9 cellular contexts compared by ENCODE assay signal in genomic region chr12:48818831-48819590, GRCh38. TPM values are rescaled to one million over a fixed set of nuclear protein-coding genes. Genes with fewer than 3 reads are reported as not detected.
DNase-seq lines count a peak whose midpoint lies in the region; ATAC-seq and TF ChIP-seq lines count a peak whose summit lies in the region.
"Had no signal": no experiment of that assay in that cellular context is flagged by ENCODE, and none has a peak within 500 bp of the region (broad histone marks: within the 10 kb centered on the region; RNA-seq: fewer than 3 reads in every experiment).

No MANE protein-coding gene starts in this region.

- peak; percentile 59 to 62 for DNase-seq in Caco-2
- DNase-seq in Karpas-422, result peak; percentile 83
- peak; percentile 47 for DNase-seq in activated naive CD8-positive, alpha-beta T cell treated with anti-CD3 and anti-CD28 coated beads, Interleukin-2, amount 10 ng/mL, durations not matched to agents 7 days and 5 days
- DNase-seq in right lobe of liver, result no peak
- no peak for DNase-seq in stimulated activated naive CD8-positive, alpha-beta T cell treated with anti-CD3 and anti-CD28 coated beads, Interleukin-15, amount 100 ng/mL, for 72 hours
- DNase-seq in DMS114 treated with DMSO at 0.1 percent for 48 hours (lab: John Stamatoyannopoulos, UW; ENCODE audit: unreplicated experiment), result no peak

- no peaks in the 10 kb centered on the region for H3K27me3 ChIP-seq in Caco-2 (replicated peaks; ENCODE audit: control insufficient read depth, insufficient read depth, low read length)
- 0 out of 2 replicates have a peak, but pooled peaks cover 7% of the 10 kb centered on the region for H3K27me3 ChIP-seq in Karpas-422 (ENCODE audit: low read length)
- H3K27me3 ChIP-seq in right lobe of liver, result peaks cover 0 to 14% of the 10 kb centered on the region in 2 donors

- H3K27ac ChIP-seq in Karpas-422 (ENCODE audit: low read length), result no peak overlapping the region
- H3K27ac ChIP-seq in right lobe of liver, result no peak overlapping the region

- TSS peak; percentile 11 for BruUV-seq in Caco-2 (replicated peaks; lab: Mats Ljungman, UMichigan)

- H3K9me3 ChIP-seq in Caco-2 (no peaks in the 10 kb centered on the region), Karpas-422 (ENCODE audit: low read length) (no peaks in the 10 kb centered on the region), right lobe of liver (no peaks in the 10 kb centered on the region)

- H3K4me1 ChIP-seq in Caco-2, result peaks cover 11% of the 10 kb centered on the region
- peaks cover 36% of the 10 kb centered on the region for H3K4me1 ChIP-seq in Karpas-422 (ENCODE audit: low read length)
- H3K4me1 ChIP-seq in right lobe of liver, result peaks cover 0 to 12% (median 2%) of the 10 kb centered on the region in 4 donors

- no peak overlapping the region for H2AFZ ChIP-seq in Karpas-422 (ENCODE audit: low read length)

- H3K36me3 Mint-ChIP-seq in Caco-2 (ENCODE audit: insufficient read depth, unreplicated experiment), result peaks cover 9% of the 10 kb centered on the region
- H3K36me3 Mint-ChIP-seq in activated naive CD8-positive, alpha-beta T cell treated with anti-CD3 and anti-CD28 coated beads, Interleukin-2, amount 10 ng/mL, durations not matched to agents 7 days and 5 days, result peaks cover 4% of the 10 kb centered on the region

- no peaks in the 10 kb centered on the region for H3K36me3 ChIP-seq in Caco-2 (ENCODE audit: control insufficient read depth, insufficient read depth, low read length)
- no peaks in the 10 kb centered on the region for H3K36me3 ChIP-seq in Karpas-422 (ENCODE audit: insufficient read depth, low read length)
- no peaks in the 10 kb centered on the region for H3K36me3 ChIP-seq in right lobe of liver

- POLR2A ChIA-PET in Caco-2 (lab: Charles Lee), result no interaction called here
- POLR2A ChIA-PET in activated naive CD8-positive, alpha-beta T cell treated with anti-CD3 and anti-CD28 coated beads, Interleukin-2, amount 10 ng/mL, durations not matched to agents 7 days and 5 days (lab: Charles Lee), result no interaction called here

- H3K27me3 Mint-ChIP-seq in Caco-2 (ENCODE audit: insufficient read depth, unreplicated experiment), result no peaks in the 10 kb centered on the region
- H3K27me3 Mint-ChIP-seq in activated naive CD8-positive, alpha-beta T cell treated with anti-CD3 and anti-CD28 coated beads, Interleukin-2, amount 10 ng/mL, durations not matched to agents 7 days and 5 days, result peaks cover 31% of the 10 kb centered on the region
- peaks cover 38% of the 10 kb centered on the region for H3K27me3 Mint-ChIP-seq in stimulated activated naive CD8-positive, alpha-beta T cell treated with anti-CD3 and anti-CD28 coated beads, Interleukin-15, amount 100 ng/mL, for 72 hours

- H3K4me3 Mint-ChIP-seq in Caco-2 (ENCODE audit: unreplicated experiment), result peak overlapping the region; percentile 97
- peak overlapping the region; percentile 84 for H3K4me3 Mint-ChIP-seq in activated naive CD8-positive, alpha-beta T cell treated with anti-CD3 and anti-CD28 coated beads, Interleukin-2, amount 10 ng/mL, durations not matched to agents 7 days and 5 days
- peak overlapping the region; percentile 80 to 88 for H3K4me3 Mint-ChIP-seq in stimulated activated naive CD8-positive, alpha-beta T cell treated with anti-CD3 and anti-CD28 coated beads, Interleukin-15, amount 100 ng/mL, for 72 hours

- H3K9me2 ChIP-seq in Karpas-422 (replicated peaks; ENCODE audit: insufficient read depth, low read length), result no peaks in the 10 kb centered on the region

- H3K79me2 ChIP-seq in Karpas-422 (ENCODE audit: low read length), result no peaks in the 10 kb centered on the region

- CTCF ChIA-PET in Caco-2 (lab: Charles Lee), result interaction anchor here (0.6 to 2.0 kb wide), 7 partner anchors 8 to 72 kb away, joined by 3 to 8 read pairs (median 3); partner anchors contain the start of genes DDX23 and RND1

- H3K4me3 ChIP-seq in Caco-2 (ENCODE audit: low read depth, low read length), result peak overlapping the region; percentile 82
- H3K4me3 ChIP-seq in Karpas-422 (ENCODE audit: low read length), result peak overlapping the region; percentile 76
- H3K4me3 ChIP-seq in right lobe of liver, result peak overlapping the region; percentile 47 to 54 (median 53)

- intact Hi-C loops in Caco-2 (cut with micrococcal nuclease; ENCODE audit: unreplicated experiment), result no loop called here
- intact Hi-C loops in right lobe of liver (cut with DNase I), result no loop called here

- peak overlapping the region; percentile 88 for H3K4me2 ChIP-seq in Karpas-422 (ENCODE audit: low read depth, low read length, poor library complexity, severe bottlenecking)

- no peaks in the 10 kb centered on the region for H3K9me3 Mint-ChIP-seq in Caco-2 (ENCODE audit: unreplicated experiment)
- H3K9me3 Mint-ChIP-seq in activated naive CD8-positive, alpha-beta T cell treated with anti-CD3 and anti-CD28 coated beads, Interleukin-2, amount 10 ng/mL, durations not matched to agents 7 days and 5 days, result no peaks in the 10 kb centered on the region
- H3K9me3 Mint-ChIP-seq in stimulated activated naive CD8-positive, alpha-beta T cell treated with anti-CD3 and anti-CD28 coated beads, Interleukin-15, amount 100 ng/mL, for 72 hours, result no peaks in the 10 kb centered on the region

- ATAC-seq in activated naive CD8-positive, alpha-beta T cell treated with anti-CD3 and anti-CD28 coated beads, Interleukin-2, amount 10 ng/mL, durations not matched to agents 7 days and 5 days (ENCODE audit: low read depth), result peak; percentile 1
- ATAC-seq in right lobe of liver, result no peak
- peak; percentile 4 for ATAC-seq in stimulated activated naive CD8-positive, alpha-beta T cell treated with anti-CD3 and anti-CD28 coated beads, Interleukin-15, amount 100 ng/mL, for 72 hours
- ATAC-seq in HG03571 (IDR thresholded peaks at IDR 0.05; ENCODE audit: unreplicated experiment), result no peak
- no peak for ATAC-seq in HG03521 (IDR thresholded peaks at IDR 0.05; ENCODE audit: unreplicated experiment)

- H3K27ac Mint-ChIP-seq in Caco-2 (ENCODE audit: unreplicated experiment), result no peak overlapping the region
- no peak overlapping the region for H3K27ac Mint-ChIP-seq in activated naive CD8-positive, alpha-beta T cell treated with anti-CD3 and anti-CD28 coated beads, Interleukin-2, amount 10 ng/mL, durations not matched to agents 7 days and 5 days
- H3K27ac Mint-ChIP-seq in stimulated activated naive CD8-positive, alpha-beta T cell treated with anti-CD3 and anti-CD28 coated beads, Interleukin-15, amount 100 ng/mL, for 72 hours, result peak overlapping the region in 1 of 2 donors; percentile 4

- TF ChIP-seq CTCF in Caco-2 (IDR thresholded peaks at IDR 0.05; ENCODE audit: insufficient read depth in 1 of 2, low read depth in 1 of 2, low read length in 1 of 2, severe bottlenecking in 1 of 2, unreplicated experiment in 1 of 2) (peak; percentile 53 to 60), right lobe of liver (IDR thresholded peaks at IDR 0.05) (no peak)

- WGBS in right lobe of liver (ENCODE audit: insufficient coverage, low coverage, low lambda C conversion rate, missing lambda C conversion rate), result 10% methylated on average over 24 of the region's 37 CpGs

- 0 out of 2 replicates have a peak, but pooled peaks cover 6% of the 10 kb centered on the region for H4K20me1 ChIP-seq in Karpas-422 (ENCODE audit: insufficient read depth, low read depth, low read length)

- H3K9ac ChIP-seq in Karpas-422 (ENCODE audit: low read length), result peak overlapping the region; percentile 72

- TF ChIP-seq POLR2A in right lobe of liver (IDR thresholded peaks at IDR 0.05), result no peak

- H3K4me1 Mint-ChIP-seq in Caco-2 (ENCODE audit: low read depth, unreplicated experiment), result peaks cover 14% of the 10 kb centered on the region
- H3K4me1 Mint-ChIP-seq in activated naive CD8-positive, alpha-beta T cell treated with anti-CD3 and anti-CD28 coated beads, Interleukin-2, amount 10 ng/mL, durations not matched to agents 7 days and 5 days, result peaks cover 17% of the 10 kb centered on the region
- H3K4me1 Mint-ChIP-seq in stimulated activated naive CD8-positive, alpha-beta T cell treated with anti-CD3 and anti-CD28 coated beads, Interleukin-15, amount 100 ng/mL, for 72 hours, result peaks cover 44% of the 10 kb centered on the region

RNA-seq across cellular contexts. Expression of gene CACNB3, which starts 0.7 kb away (rescaled TPM):
- 20.4 and 28.2 TPM in 2 replicates for total RNA-seq in Caco-2 (2022)
- 3.1 and 6.7 TPM in 2 replicates for total RNA-seq in Karpas-422 (2014; rRNA removed; shearing (Covaris generic); ENCODE audit: low replicate concordance)
- 10 to 100 TPM; 13.4 to 20.0 TPM for total RNA-seq in activated naive CD8-positive, alpha-beta T cell treated with anti-CD3 and anti-CD28 coated beads, Interleukin-2, amount 10 ng/mL, durations not matched to agents 7 days and 5 days
- total RNA-seq in right lobe of liver, result 1 to 10 TPM in 4 of 6 experiments, under 1 TPM in 2; 0.62 to 2.1 (median 1.2) TPM

RNA-seq across cellular contexts. Expression of gene ADCY6, which starts 30.1 kb away (rescaled TPM):
- total RNA-seq in Caco-2 (2022), result 89.8 and 92.9 TPM in 2 replicates
- total RNA-seq in Karpas-422 (2014; rRNA removed; shearing (Covaris generic); ENCODE audit: low replicate concordance), result not detected in 2 replicates
- not detected for total RNA-seq in activated naive CD8-positive, alpha-beta T cell treated with anti-CD3 and anti-CD28 coated beads, Interleukin-2, amount 10 ng/mL, durations not matched to agents 7 days and 5 days
- 10 to 100 TPM; 10.9 to 21.4 (median 14.4) TPM for total RNA-seq in right lobe of liver

RNA-seq across cellular contexts. Expression of gene DDX23, which starts 33.0 kb away (rescaled TPM):
- 151 and 152 TPM in 2 replicates for total RNA-seq in Caco-2 (2022)
- total RNA-seq in Karpas-422 (2014; rRNA removed; shearing (Covaris generic); ENCODE audit: low replicate concordance), result 37.0 and 68.0 TPM in 2 replicates
- 100 to 1,000 TPM; 135 to 162 TPM for total RNA-seq in activated naive CD8-positive, alpha-beta T cell treated with anti-CD3 and anti-CD28 coated beads, Interleukin-2, amount 10 ng/mL, durations not matched to agents 7 days and 5 days
- total RNA-seq in right lobe of liver, result 10 to 100 TPM; 24.4 to 39.6 (median 31.8) TPM

RNA-seq across cellular contexts. Expression of gene RND1, which starts 46.7 kb away (rescaled TPM):
- total RNA-seq in Caco-2 (2022) (5.1 and 5.2 TPM in 2 replicates), right lobe of liver (10 to 100 TPM in 5 of 6 experiments, 1 to 10 TPM in 1; 6.4 to 72.8 (median 17.2) TPM)
- total RNA-seq in Karpas-422 (2014; rRNA removed; shearing (Covaris generic); ENCODE audit: low replicate concordance), result 0.60 and 1.4 TPM in 2 replicates
- 1 to 10 TPM; 3.8 to 4.9 TPM for total RNA-seq in activated naive CD8-positive, alpha-beta T cell treated with anti-CD3 and anti-CD28 coated beads, Interleukin-2, amount 10 ng/mL, durations not matched to agents 7 days and 5 days
- total RNA-seq: RPMI7951 had no signal

Comparison
In these comparisons a context has a peak if more than half of its experiments do, and no peak if none do; other contexts are left out.
1. DNase-seq: peak in Caco-2 (2 of 2), Karpas-422 (single experiment) and activated naive CD8-positive, alpha-beta T cell treated with anti-CD3 and anti-CD28 coated beads, Interleukin-2, amount 10 ng/mL, durations not matched to agents 7 days and 5 days (single experiment); none in right lobe of liver (0 of 3), stimulated activated naive CD8-positive, alpha-beta T cell treated with anti-CD3 and anti-CD28 coated beads, Interleukin-15, amount 100 ng/mL, for 72 hours (0 of 2) and DMS114 treated with DMSO at 0.1 percent for 48 hours (single experiment).
2. CTCF ChIP-seq: peak in Caco-2 (2 of 2); none in right lobe of liver (0 of 4).
3. ATAC-seq: peak in activated naive CD8-positive, alpha-beta T cell treated with anti-CD3 and anti-CD28 coated beads, Interleukin-2, amount 10 ng/mL, durations not matched to agents 7 days and 5 days (single experiment) and stimulated activated naive CD8-positive, alpha-beta T cell treated with anti-CD3 and anti-CD28 coated beads, Interleukin-15, amount 100 ng/mL, for 72 hours (single experiment); none in right lobe of liver (0 of 4), HG03571 (single experiment) and HG03521 (single experiment).
4. RNA of gene ADCY6, which starts 30.1 kb away (total RNA-seq): 89.8 to 92.9 TPM in Caco-2 and 10.9 to 21.4 TPM in right lobe of liver; not detected in activated naive CD8-positive, alpha-beta T cell treated with anti-CD3 and anti-CD28 coated beads, Interleukin-2, amount 10 ng/mL, durations not matched to agents 7 days and 5 days and not detected in Karpas-422; every median in the first group is over 10 times any median in the second.
5. Peak in every context shown above with its lines, with median percentiles within 50 percentile points of each other: H3K4me3 ChIP-seq and H3K4me3 Mint-ChIP-seq.